27 cellular contexts compared by ENCODE assay signal in genomic region chr5:82659114-82659513, GRCh38.
"Had no signal": no experiment of that assay in that cellular context is flagged by ENCODE, and none has a peak within 500 bp of the region (broad histone marks: within the 10 kb centered on the region; RNA-seq: fewer than 3 reads in every experiment).

No MANE protein-coding gene starts in this region.

- DNase-seq: hippocampal formation; kidney glomerular epithelial cell; left cardiac atrium; lower lobe of right lung; mammary epithelial cell; mesenchymal stem cell; naive thymus-derived CD8-positive, alpha-beta T cell; nephron progenitor cell; pancreas; posterior cingulate gyrus; psoas muscle; stimulated activated CD4-positive, alpha-beta T cell treated with anti-CD3 and anti-CD28 coated beads, Interleukin-12 subunit alpha, Interleukin-12 subunit beta, amount 100 ng/mL, for 4 hours; stimulated activated CD4-positive, alpha-beta T cell treated with anti-CD3 and anti-CD28 coated beads, Interleukin-15, amount 100 ng/mL, for 24 hours; stimulated activated CD4-positive, alpha-beta T cell treated with anti-CD3 and anti-CD28 coated beads, Interleukin-2, amount 100 ng/mL, for 24 hours; stimulated activated CD4-positive, alpha-beta T cell treated with anti-CD3 and anti-CD28 coated beads, Interleukin-4, amount 100 ng/mL, for 1 hour; stimulated activated naive CD4-positive, alpha-beta T cell; tibial artery; trophoblast cell; upper lobe of right lung had no signal

- H3K9me3 Mint-ChIP-seq: naive thymus-derived CD8-positive, alpha-beta T cell; nephron progenitor cell; stimulated activated naive CD8-positive, alpha-beta T cell treated with anti-CD3 and anti-CD28 coated beads, Interleukin-15, Interleukin-2, amounts not matched to agents 100 ng/mL and 50 ng/mL, for 24 hours had no signal

- H3K27ac ChIP-seq: lower lobe of right lung, pancreas, psoas muscle, skin epidermis, suprapubic skin, thoracic aorta, tibial artery, upper lobe of right lung had no signal

- H3K27ac Mint-ChIP-seq: naive thymus-derived CD8-positive, alpha-beta T cell; nephron progenitor cell; stimulated activated naive CD8-positive, alpha-beta T cell treated with anti-CD3 and anti-CD28 coated beads, Interleukin-15, Interleukin-2, amounts not matched to agents 100 ng/mL and 50 ng/mL, for 24 hours had no signal

- H3K4me1 ChIP-seq: pancreas, psoas muscle, tibial artery, upper lobe of right lung had no signal

- H3K9me3 ChIP-seq: lower lobe of right lung, pancreas, psoas muscle, suprapubic skin, thoracic aorta, tibial artery, upper lobe of right lung had no signal

- H3K4me3 ChIP-seq: lower lobe of right lung, pancreas, psoas muscle, skin epidermis, suprapubic skin, thoracic aorta, tibial artery, upper lobe of right lung had no signal

- H3K4me3 Mint-ChIP-seq: naive thymus-derived CD8-positive, alpha-beta T cell; nephron progenitor cell; stimulated activated naive CD8-positive, alpha-beta T cell treated with anti-CD3 and anti-CD28 coated beads, Interleukin-15, Interleukin-2, amounts not matched to agents 100 ng/mL and 50 ng/mL, for 24 hours had no signal

- ATAC-seq: left cardiac atrium; left lobe of liver; naive thymus-derived CD8-positive, alpha-beta T cell; pancreas; psoas muscle; sciatic nerve; upper lobe of right lung had no signal

- H3K36me3 Mint-ChIP-seq: naive thymus-derived CD8-positive, alpha-beta T cell had no signal

- H3K36me3 ChIP-seq: lower lobe of right lung, pancreas, suprapubic skin, thoracic aorta, tibial artery, upper lobe of right lung had no signal

- H3K27me3 ChIP-seq: pancreas, suprapubic skin, tibial artery, upper lobe of right lung had no signal

- FAIRE-seq: keratinocyte, pancreas, urothelium cell line had no signal
